26 cellular contexts compared by ENCODE assay signal in genomic region chr6:81822584-81822983, GRCh38.
"Had no signal": no experiment of that assay in that cellular context is flagged by ENCODE, and none has a peak within 500 bp of the region (broad histone marks: within the 10 kb centered on the region; RNA-seq: fewer than 3 reads in every experiment).

No MANE protein-coding gene starts in this region.

- H3K27me3 ChIP-seq: breast epithelium, esophagus muscularis mucosa, foreskin keratinocyte, heart left ventricle, left lung, stomach, suprapubic skin, tibial artery had no signal

- ATAC-seq: activated CD4-positive, alpha-beta T cell treated with anti-CD3 and anti-CD28 coated beads for 36 hours; activated CD8-positive, alpha-beta memory T cell treated with anti-CD3 and anti-CD28 coated beads, Interleukin-2, amount 10 ng/mL, durations not matched to agents 7 days and 5 days; activated CD8-positive, alpha-beta T cell treated with anti-CD3 and anti-CD28 coated beads, Interleukin-2, amount 10 ng/mL, durations not matched to agents 7 days and 5 days; activated naive CD4-positive, alpha-beta T cell treated with anti-CD3 and anti-CD28 coated beads, Interleukin-2, amount 50 U/mL, for 72 hours; foreskin keratinocyte; heart left ventricle; left lung; sciatic nerve; stimulated activated memory B cell treated with anti-CD40 and anti-IgM and Interleukin-4, amounts not matched to agents 10 μg/mL and 1 μg/mL and 100 μg/mL, for 72 hours had no signal

- H3K4me1 ChIP-seq: breast epithelium, esophagus muscularis mucosa, foreskin keratinocyte, left lung, suprapubic skin, tibial artery had no signal

- H3K4me3 ChIP-seq: breast epithelium, esophagus muscularis mucosa, heart left ventricle, left lung, lung, skin epidermis, stomach, suprapubic skin, tibial artery had no signal

- DNase-seq: activated CD4-positive, alpha-beta T cell treated with anti-CD3 and anti-CD28 coated beads for 36 hours; activated CD4-positive, CD25-positive, alpha-beta regulatory T cell; activated CD8-positive, alpha-beta memory T cell treated with anti-CD3 and anti-CD28 coated beads, Interleukin-2, amount 10 ng/mL, durations not matched to agents 7 days and 5 days; activated CD8-positive, alpha-beta T cell treated with anti-CD3 and anti-CD28 coated beads, Interleukin-2, amount 10 ng/mL, durations not matched to agents 7 days and 5 days; activated T-cell treated with anti-CD3 and anti-CD28 coated beads, Interleukin-2, amount 50 U/mL, for 48 hours; central memory CD4-positive, alpha-beta T cell; dermis blood vessel endothelial cell; effector CD4-positive, alpha-beta T cell; foreskin keratinocyte; heart left ventricle; left lung; mesendoderm; stimulated activated CD4-positive, alpha-beta T cell treated with anti-CD3 and anti-CD28 coated beads, Interleukin-1b, Interleukin-23, amount 100 ng/mL, for 48 hours; stimulated activated CD4-positive, alpha-beta T cell treated with anti-CD3 and anti-CD28 coated beads, Interleukin-4, amount 100 ng/mL, for 4 hours; stimulated activated CD8-positive, alpha-beta memory T cell treated with anti-CD3 and anti-CD28 coated beads, Interleukin-4, amount 100 ng/mL, for 48 hours; stomach; T-helper 1 cell; tibial artery had no signal

- H3K27ac ChIP-seq: breast epithelium, esophagus muscularis mucosa, foreskin keratinocyte, heart left ventricle, left lung, skin epidermis, suprapubic skin, tibial artery had no signal

- H3K9me3 ChIP-seq: tibial artery had no signal

- H3K36me3 ChIP-seq: breast epithelium, esophagus muscularis mucosa, heart left ventricle, left lung, stomach, suprapubic skin, tibial artery had no signal
